ENCODE assay signal across 24 cellular contexts in genomic region chr10:89707372-89707771, GRCh38.
"Had no signal": no experiment of that assay in that cellular context is flagged by ENCODE, and none has a peak within 500 bp of the region (broad histone marks: within the 10 kb centered on the region; RNA-seq: fewer than 3 reads in every experiment).

No MANE protein-coding gene starts in this region.

- H3K27ac ChIP-seq: body of pancreas, gastrocnemius medialis, heart left ventricle, tibial artery had no signal

- H3K27me3 ChIP-seq: body of pancreas, gastrocnemius medialis, heart left ventricle, tibial artery had no signal

- H3K36me3 ChIP-seq: gastrocnemius medialis, heart left ventricle, tibial artery had no signal

- H3K4me1 ChIP-seq: body of pancreas had no signal

- DNase-seq: activated CD4-positive, alpha-beta T cell treated with anti-CD3 and anti-CD28 coated beads, Interleukin-2, amount 10 ng/mL, durations not matched to agents 7 days and 5 days; activated CD4-positive, CD25-positive, alpha-beta regulatory T cell; activated CD8-positive, alpha-beta T cell treated with anti-CD3 and anti-CD28 coated beads, Interleukin-2, amount 10 ng/mL, durations not matched to agents 7 days and 5 days; activated naive CD4-positive, alpha-beta T cell treated with anti-CD3 and anti-CD28 coated beads for 36 hours; activated T-cell treated with anti-CD3 and anti-CD28 coated beads, Interleukin-2, amount 50 U/mL, for 24 hours; body of pancreas; central memory CD4-positive, alpha-beta T cell; gastrocnemius medialis; heart left ventricle; kidney; midbrain; posterior cingulate gyrus; retina; stimulated activated CD4-positive, alpha-beta T cell treated with anti-CD3 and anti-CD28 coated beads, Interleukin-12 subunit alpha, Interleukin-12 subunit beta, amount 100 ng/mL, for 4 hours; stimulated activated CD4-positive, alpha-beta T cell treated with anti-CD3 and anti-CD28 coated beads, Interleukin-1b, Interleukin-23, amount 100 ng/mL, for 48 hours; stimulated activated CD8-positive, alpha-beta memory T cell treated with anti-CD3 and anti-CD28 coated beads, Interleukin-4, amount 100 ng/mL, for 48 hours; stimulated activated naive CD8-positive, alpha-beta T cell treated with anti-CD3 and anti-CD28 coated beads, Interleukin-15, Interleukin-2, amounts not matched to agents 100 U/mL and 50 U/mL, for 24 hours; substantia nigra; T-helper 9 cell; tibial artery had no signal

- H3K4me3 ChIP-seq: body of pancreas, gastrocnemius medialis, heart left ventricle, lung, tibial artery had no signal

- ATAC-seq: activated CD8-positive, alpha-beta T cell treated with anti-CD3 and anti-CD28 coated beads, Interleukin-2, amount 10 ng/mL, durations not matched to agents 7 days and 5 days; body of pancreas; gastrocnemius medialis; heart left ventricle; left lobe of liver; stimulated activated naive CD8-positive, alpha-beta T cell treated with anti-CD3 and anti-CD28 coated beads, Interleukin-15, Interleukin-2, amounts not matched to agents 100 U/mL and 50 U/mL, for 24 hours had no signal

- FAIRE-seq: colon, kidney, urothelium cell line had no signal

- H3K9me3 ChIP-seq: body of pancreas, gastrocnemius medialis, heart left ventricle, tibial artery had no signal
